ENCODE assay signal across 8 cellular contexts in the genomic region with DNA sequence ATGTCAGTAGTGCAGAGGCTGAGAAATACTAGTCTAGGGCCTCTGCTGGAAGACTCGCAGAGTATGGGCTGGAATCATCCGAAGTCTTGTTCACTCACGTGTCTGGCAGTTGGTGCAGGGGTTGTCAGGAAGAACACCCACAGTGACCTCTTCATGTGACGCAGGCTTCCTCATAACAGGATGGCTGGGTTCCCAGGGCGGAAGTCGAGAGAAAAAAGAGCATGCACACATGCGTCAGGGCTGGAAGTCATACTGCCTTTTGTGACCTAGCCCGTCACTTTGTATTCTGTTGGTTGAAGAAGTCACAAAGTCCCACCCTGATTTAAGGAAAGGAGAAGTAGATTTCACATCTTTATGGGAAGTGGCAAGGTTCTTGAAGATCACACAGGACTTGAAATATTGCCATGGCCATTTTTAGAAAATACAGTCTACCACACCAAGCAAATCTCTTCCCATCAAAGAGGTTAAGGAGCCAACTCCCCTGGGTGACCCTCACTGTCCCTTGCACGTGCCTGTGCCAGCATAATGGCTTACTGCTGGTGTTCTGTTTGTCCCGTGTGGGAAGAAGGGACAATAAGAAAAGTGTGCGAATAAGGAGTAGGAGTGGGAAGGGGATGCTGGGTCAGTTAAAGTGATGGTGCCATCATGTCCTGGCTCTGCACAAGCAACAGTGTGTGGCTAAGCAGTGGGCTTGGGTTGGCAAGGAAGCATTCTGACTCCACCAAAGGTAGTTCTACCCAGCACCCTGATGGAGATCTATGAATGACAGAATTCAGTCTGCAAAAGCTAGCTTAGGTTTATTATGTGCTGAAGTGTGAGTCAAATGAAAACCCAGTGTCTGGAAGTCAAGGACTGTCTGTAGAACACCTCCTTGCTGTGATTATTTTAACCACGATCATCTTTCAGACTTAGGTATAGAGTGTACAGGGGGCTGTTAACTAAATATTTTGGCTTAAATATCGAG. TPM values are rescaled to one million over a fixed set of nuclear protein-coding genes. Genes with fewer than 3 reads are reported as not detected.
DNase-seq lines count a peak whose midpoint lies in the region; ATAC-seq, FAIRE-seq and TF ChIP-seq lines count a peak whose summit lies in the region.

No MANE protein-coding gene starts in this region.

- H3K4me1 ChIP-seq in neural progenitor cell (no peaks in the 10 kb centered on the region), hepatocyte (ENCODE audit: insufficient read depth) (no peaks in the 10 kb centered on the region)

- no peaks in the 10 kb centered on the region for H3K36me3 Mint-ChIP-seq in activated naive CD4-positive, alpha-beta T cell treated with anti-CD3 and anti-CD28 coated beads, Interleukin-2, amount 50 U/mL, for 72 hours
- peaks cover 13% of the 10 kb centered on the region for H3K36me3 Mint-ChIP-seq in neural progenitor cell

- peak; percentile 59 to 97 for ATAC-seq in activated naive CD4-positive, alpha-beta T cell treated with anti-CD3 and anti-CD28 coated beads, Interleukin-2, amount 50 U/mL, for 72 hours

- H3K4me3 Mint-ChIP-seq in neural progenitor cell, result no peak overlapping the region

- H3K9ac ChIP-seq in neural progenitor cell, result no peak overlapping the region

- H3K36me3 ChIP-seq in neural progenitor cell (no peaks in the 10 kb centered on the region), hepatocyte (replicated peaks; ENCODE audit: insufficient read depth, low read depth) (no peaks in the 10 kb centered on the region)

- H4K20me1 ChIP-seq in neural progenitor cell (ENCODE audit: low read depth) (no peaks in the 10 kb centered on the region), hepatocyte (ENCODE audit: insufficient read depth, poor library complexity, severe bottlenecking) (no peaks in the 10 kb centered on the region)

- H3K79me2 ChIP-seq in neural progenitor cell (ENCODE audit: low read depth) (no peaks in the 10 kb centered on the region), hepatocyte (no peaks in the 10 kb centered on the region)

- no peaks in the 10 kb centered on the region for H3K9me3 Mint-ChIP-seq in activated naive CD4-positive, alpha-beta T cell treated with anti-CD3 and anti-CD28 coated beads, Interleukin-2, amount 50 U/mL, for 72 hours
- H3K9me3 Mint-ChIP-seq in neural progenitor cell, result no peaks in the 10 kb centered on the region

- H3K4me2 ChIP-seq in neural progenitor cell (no peak overlapping the region), hepatocyte (no peak overlapping the region)

- no peaks in the 10 kb centered on the region for H3K9me3 ChIP-seq in neural progenitor cell (ENCODE audit: low read depth)
- H3K9me3 ChIP-seq in hepatocyte (ENCODE audit: low read depth), result no peaks in the 10 kb centered on the region

- no peaks in the 10 kb centered on the region for H3F3A ChIP-seq in neural progenitor cell (ENCODE audit: low read depth)

- peak overlapping the region; percentile 4 to 88 for H3K27ac Mint-ChIP-seq in activated naive CD4-positive, alpha-beta T cell treated with anti-CD3 and anti-CD28 coated beads, Interleukin-2, amount 50 U/mL, for 72 hours
- H3K27ac Mint-ChIP-seq in neural progenitor cell, result no peak overlapping the region

- peak in 1 of 2 donors; percentile 26 for DNase-seq in activated naive CD4-positive, alpha-beta T cell treated with anti-CD3 and anti-CD28 coated beads, Interleukin-2, amount 50 U/mL, for 72 hours (ENCODE audit: low spot score in 2 of 2)
- DNase-seq in activated naive CD4-positive, alpha-beta T cell (lab: John Stamatoyannopoulos, UW), result no peak
- peak in 23 of 61 donors; percentile 6 to 45 (median 27) for DNase-seq in caudate nucleus (lab: John Stamatoyannopoulos, UW)
- DNase-seq in lung microvascular endothelial cell (ENCODE audit: low read depth in 2 of 2), result peak; percentile 72 to 95
- DNase-seq in urothelium cell line (ENCODE audit: low spot score), result no peak
- no peak for DNase-seq in NAMALWA (ENCODE audit: low spot score)
- DNase-seq in neural progenitor cell (ENCODE audit: low spot score), result no peak
- DNase-seq in hepatocyte (ENCODE audit: low spot score), result no peak

- TF ChIP-seq CTCF in neural progenitor cell (IDR thresholded peaks at IDR 0.05), result no peak
- TF ChIP-seq CTCF in hepatocyte (IDR thresholded peaks at IDR 0.05; ENCODE audit: poor library complexity), result no peak

- no peak overlapping the region for H3K4me3 ChIP-seq in neural progenitor cell
- no peak overlapping the region for H3K4me3 ChIP-seq in hepatocyte

- H3K27ac ChIP-seq in caudate nucleus (ENCODE audit: low read depth, low read length), result peak overlapping the region; percentile 30
- H3K27ac ChIP-seq in neural progenitor cell, result no peak overlapping the region
- H3K27ac ChIP-seq in hepatocyte, result no peak overlapping the region

- H2AFZ ChIP-seq in neural progenitor cell (replicated peaks) (no peak overlapping the region), hepatocyte (no peak overlapping the region)

- no peaks in the 10 kb centered on the region for H3K4me1 Mint-ChIP-seq in neural progenitor cell

- H3K9me2 ChIP-seq in hepatocyte (replicated peaks; ENCODE audit: insufficient read depth), result no peaks in the 10 kb centered on the region

- H3K27me3 Mint-ChIP-seq in neural progenitor cell (ENCODE audit: insufficient read depth, low read depth), result no peaks in the 10 kb centered on the region

- WGBS in hepatocyte (ENCODE audit: low lambda C conversion rate, missing lambda C conversion rate), result 95% methylated on average over 13 of the region's 13 CpGs

- H3K27me3 ChIP-seq in neural progenitor cell (no peaks in the 10 kb centered on the region), hepatocyte (no peaks in the 10 kb centered on the region)

- FAIRE-seq in urothelium cell line (lab: Jason Lieb, UNC), result peak; percentile 27

RNA-seq across cellular contexts. Expression of a gene that starts 28.1 kb away (rescaled TPM):
- 10 to 100 TPM; 18.6 to 31.6 TPM for total RNA-seq in activated naive CD4-positive, alpha-beta T cell treated with anti-CD3 and anti-CD28 coated beads, Interleukin-2, amount 50 U/mL, for 72 hours
- total RNA-seq in lung microvascular endothelial cell (20.0 and 24.6 TPM in 2 replicates), neural progenitor cell (ENCODE audit: low replicate concordance) (23.9 and 26.7 TPM in 2 replicates), hepatocyte (16.8 and 18.7 TPM in 2 replicates)
- 3.8 and 4.2 TPM in 2 replicates for polyA plus RNA-seq in hepatocyte

RNA-seq across cellular contexts. Expression of a gene that starts 59.2 kb away (rescaled TPM):
- total RNA-seq in activated naive CD4-positive, alpha-beta T cell treated with anti-CD3 and anti-CD28 coated beads, Interleukin-2, amount 50 U/mL, for 72 hours, result 10 to 100 TPM; 25.7 to 27.9 TPM
- total RNA-seq in lung microvascular endothelial cell (5.2 and 7.7 TPM in 2 replicates), neural progenitor cell (ENCODE audit: low replicate concordance) (10.4 and 15.2 TPM in 2 replicates), hepatocyte (14.8 and 16.3 TPM in 2 replicates)
- 6.7 and 7.7 TPM in 2 replicates for polyA plus RNA-seq in hepatocyte

Comparison
In these comparisons a context has a peak if more than half of its experiments do, and no peak if none do; other contexts are left out.
1. DNase-seq: peak in lung microvascular endothelial cell (2 of 2); none in activated naive CD4-positive, alpha-beta T cell (0 of 4), urothelium cell line (single experiment), NAMALWA (single experiment), neural progenitor cell (single experiment) and hepatocyte (single experiment).